In genomic region chr14:74905595-74906142, GRCh38 we compare ENCODE assay signal across 8 cellular contexts. TPM values are rescaled to one million over a fixed set of nuclear protein-coding genes. Genes with fewer than 3 reads are reported as not detected.
DNase-seq lines count a peak whose midpoint lies in the region; ATAC-seq and TF ChIP-seq lines count a peak whose summit lies in the region.

No MANE protein-coding gene starts in this region.

- intact Hi-C loops in ascending aorta (cut with DNase I), result loop anchor here (1.0 kb wide), 1 partner anchor 44 kb away; no protein-coding TSS in a partner anchor

- H3K9me3 ChIP-seq in ascending aorta, result no peaks in the 10 kb centered on the region

- peak overlapping the region in 1 of 2 donors; percentile 8 for H3K27ac ChIP-seq in ascending aorta

- TF ChIP-seq CTCF in ascending aorta (IDR thresholded peaks at IDR 0.05), result peak; percentile 91 to 96 (median 95)

- H3K27me3 ChIP-seq in ascending aorta, result no peaks in the 10 kb centered on the region

- H3K4me1 ChIP-seq in ascending aorta, result no peaks in the 10 kb centered on the region

- ATAC-seq in GM21619 (IDR thresholded peaks at IDR 0.05; ENCODE audit: unreplicated experiment) (no peak), GM21786 (IDR thresholded peaks at IDR 0.05; ENCODE audit: unreplicated experiment) (no peak)

- DNase-seq in Daoy (ENCODE audit: low read depth) (peak; percentile 68), T-helper 22 cell (ENCODE audit: low read depth) (peak; percentile 49), ascending aorta (ENCODE audit: low spot score in 2 of 2) (peak in 1 of 2 donors; percentile 85), hypothalamus (lab: John Stamatoyannopoulos, UW) (peak in 45 of 51 donors; percentile 5 to 80 (median 47))
- peak; percentile 24 for DNase-seq in Jurkat, Clone E6-1 (ENCODE audit: low read depth, low spot score)
- DNase-seq in stimulated activated CD4-positive, alpha-beta T cell treated with anti-CD3 and anti-CD28 coated beads, Interleukin-15, amount 100 ng/mL, for 1 hour (ENCODE audit: low read depth in 1 of 2, low spot score in 1 of 2), result peak; percentile 57 to 69

- no peak overlapping the region for H3K4me3 ChIP-seq in Jurkat, Clone E6-1 (ENCODE audit: low read length)
- no peak overlapping the region for H3K4me3 ChIP-seq in ascending aorta

- peaks cover 27 to 36% of the 10 kb centered on the region in 2 donors for H3K36me3 ChIP-seq in ascending aorta

RNA-seq across cellular contexts. Expression of gene RPS6KL1, which starts 17.4 kb away (rescaled TPM):
- 6.6 and 9.8 TPM in 2 replicates for total RNA-seq in Daoy (2014; rRNA removed; shearing (Covaris generic))
- not detected for polyA plus RNA-seq in Jurkat, Clone E6-1 (2012; ENCODE audit: insufficient read depth, insufficient read length)
- 12.1 TPM for total RNA-seq in ascending aorta

RNA-seq across cellular contexts. Expression of gene DLST, which starts 24.0 kb away (rescaled TPM):
- 40.8 and 43.2 TPM in 2 replicates for total RNA-seq in Daoy (2014; rRNA removed; shearing (Covaris generic))
- 52.0 TPM for polyA plus RNA-seq in Jurkat, Clone E6-1 (2012; ENCODE audit: insufficient read depth, insufficient read length)
- total RNA-seq in ascending aorta, result 59.7 TPM

RNA-seq across cellular contexts. Expression of gene PROX2, which starts 29.7 kb away (rescaled TPM):
- total RNA-seq in Daoy (2014; rRNA removed; shearing (Covaris generic)), result not detected in 2 replicates
- not detected for polyA plus RNA-seq in Jurkat, Clone E6-1 (2012; ENCODE audit: insufficient read depth, insufficient read length)
- total RNA-seq in ascending aorta, result not detected

RNA-seq across cellular contexts. Expression of gene PGF, which starts 49.7 kb away (rescaled TPM):
- 4.4 and 8.0 TPM in 2 replicates for total RNA-seq in Daoy (2014; rRNA removed; shearing (Covaris generic))
- polyA plus RNA-seq in Jurkat, Clone E6-1 (2012; ENCODE audit: insufficient read depth, insufficient read length), result not detected
- 41.1 TPM for total RNA-seq in ascending aorta
